ENCODE assay signal across 1 cellular context in genomic region chr15:38187646-38188313, GRCh38.
TF ChIP-seq lines count a peak whose summit lies in the region.

No MANE protein-coding gene starts in this region.

TF ChIP-seq in SK-N-SH, 30 proteins besides CTCF, POLR2A, EP300 and RAD21 (continued from another document):
- TF ChIP-seq RXRA (IDR thresholded peaks at IDR 0.05; ENCODE audit: borderline replicate concordance, low read depth): no peak
- no peak for TF ChIP-seq SMC3 (IDR thresholded peaks at IDR 0.05; ENCODE audit: low read depth, low read length)
- TF ChIP-seq, protein P1, sequence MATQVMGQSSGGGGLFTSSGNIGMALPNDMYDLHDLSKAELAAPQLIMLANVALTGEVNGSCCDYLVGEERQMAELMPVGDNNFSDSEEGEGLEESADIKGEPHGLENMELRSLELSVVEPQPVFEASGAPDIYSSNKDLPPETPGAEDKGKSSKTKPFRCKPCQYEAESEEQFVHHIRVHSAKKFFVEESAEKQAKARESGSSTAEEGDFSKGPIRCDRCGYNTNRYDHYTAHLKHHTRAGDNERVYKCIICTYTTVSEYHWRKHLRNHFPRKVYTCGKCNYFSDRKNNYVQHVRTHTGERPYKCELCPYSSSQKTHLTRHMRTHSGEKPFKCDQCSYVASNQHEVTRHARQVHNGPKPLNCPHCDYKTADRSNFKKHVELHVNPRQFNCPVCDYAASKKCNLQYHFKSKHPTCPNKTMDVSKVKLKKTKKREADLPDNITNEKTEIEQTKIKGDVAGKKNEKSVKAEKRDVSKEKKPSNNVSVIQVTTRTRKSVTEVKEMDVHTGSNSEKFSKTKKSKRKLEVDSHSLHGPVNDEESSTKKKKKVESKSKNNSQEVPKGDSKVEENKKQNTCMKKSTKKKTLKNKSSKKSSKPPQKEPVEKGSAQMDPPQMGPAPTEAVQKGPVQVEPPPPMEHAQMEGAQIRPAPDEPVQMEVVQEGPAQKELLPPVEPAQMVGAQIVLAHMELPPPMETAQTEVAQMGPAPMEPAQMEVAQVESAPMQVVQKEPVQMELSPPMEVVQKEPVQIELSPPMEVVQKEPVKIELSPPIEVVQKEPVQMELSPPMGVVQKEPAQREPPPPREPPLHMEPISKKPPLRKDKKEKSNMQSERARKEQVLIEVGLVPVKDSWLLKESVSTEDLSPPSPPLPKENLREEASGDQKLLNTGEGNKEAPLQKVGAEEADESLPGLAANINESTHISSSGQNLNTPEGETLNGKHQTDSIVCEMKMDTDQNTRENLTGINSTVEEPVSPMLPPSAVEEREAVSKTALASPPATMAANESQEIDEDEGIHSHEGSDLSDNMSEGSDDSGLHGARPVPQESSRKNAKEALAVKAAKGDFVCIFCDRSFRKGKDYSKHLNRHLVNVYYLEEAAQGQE (IDR thresholded peaks at IDR 0.05; ENCODE audit: low read depth, low read length): no peak
- no peak for TF ChIP-seq ELF1 (IDR thresholded peaks at IDR 0.05)
- TF ChIP-seq, protein P2, sequence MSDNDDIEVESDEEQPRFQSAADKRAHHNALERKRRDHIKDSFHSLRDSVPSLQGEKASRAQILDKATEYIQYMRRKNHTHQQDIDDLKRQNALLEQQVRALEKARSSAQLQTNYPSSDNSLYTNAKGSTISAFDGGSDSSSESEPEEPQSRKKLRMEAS (IDR thresholded peaks at IDR 0.05; ENCODE audit: low read depth): no peak
- TF ChIP-seq CHD2 (IDR thresholded peaks at IDR 0.05; ENCODE audit: low read length, partially characterized antibody): no peak
- TF ChIP-seq RFX5 (IDR thresholded peaks at IDR 0.05; ENCODE audit: low read length): no peak
